Comparison of ENCODE assay signal across 22 cellular contexts in genomic region chrX:54820737-54821136, GRCh38. TPM values are rescaled to one million over a fixed set of nuclear protein-coding genes. Genes with fewer than 3 reads are reported as not detected.
A peak's percentile ranks its signal among the peaks of the same experiment; 100 is the strongest.
DNase-seq lines count a peak whose midpoint lies in the region; ATAC-seq and TF ChIP-seq lines count a peak whose summit lies in the region.
"Had no signal": no experiment of that assay in that cellular context is flagged by ENCODE, and none has a peak within 500 bp of the region (broad histone marks: within the 10 kb centered on the region; RNA-seq: fewer than 3 reads in every experiment).

No MANE protein-coding gene starts in this region.

- ATAC-seq in GM21717 (IDR thresholded peaks at IDR 0.05; ENCODE audit: unreplicated experiment) = no peak
- ATAC-seq: GM12878 had no signal

- H3K4me1 ChIP-seq in trophoblast cell (ENCODE audit: control insufficient read depth in 1 of 2, insufficient read depth in 2 of 2, low read length in 2 of 2) = no peaks in the 10 kb centered on the region
- H3K4me1 ChIP-seq: BLaER1 had no signal

- H3K14ac ChIP-seq in trophoblast cell (ENCODE audit: low read length) = no peak overlapping the region

- no peak overlapping the region for H2BK120ac ChIP-seq in trophoblast cell (ENCODE audit: insufficient read depth, low read length, poor library complexity)

- no peak overlapping the region for H4K8ac ChIP-seq in trophoblast cell (ENCODE audit: low read depth, low read length)

- no CpG with 5 or more reads among the region's 7 CpGs for WGBS in trophoblast cell (ENCODE audit: extremely low coverage, insufficient coverage, insufficient read length)

- H2AFZ ChIP-seq in trophoblast cell (ENCODE audit: insufficient read depth, low read length, poor library complexity) = no peak overlapping the region

- H4K12ac ChIP-seq in trophoblast cell (ENCODE audit: low read depth, low read length) = no peak overlapping the region

- H3K27me3 ChIP-seq in H7 (ENCODE audit: control insufficient read depth, insufficient read depth, low read length) (no peaks in the 10 kb centered on the region), trophoblast cell (ENCODE audit: insufficient read depth, low read length) (no peaks in the 10 kb centered on the region)
- H3K27me3 ChIP-seq: BE2C had no signal

- H3K36me3 ChIP-seq in H7 (replicated peaks; ENCODE audit: control insufficient read depth, insufficient read depth, low read length) (no peaks in the 10 kb centered on the region), trophoblast cell (ENCODE audit: control insufficient read depth in 1 of 2, insufficient read depth in 2 of 2, low read length in 2 of 2) (peaks cover 2 to 7% of the 10 kb centered on the region in 2 experiments)
- H3K36me3 ChIP-seq: BE2C had no signal

- no peak overlapping the region for H3K4me2 ChIP-seq in trophoblast cell (ENCODE audit: low read length)
- H3K4me2 ChIP-seq: BLaER1 had no signal

- no peak overlapping the region for H3K4ac ChIP-seq in trophoblast cell (ENCODE audit: low read depth, low read length)

- H3K18ac ChIP-seq in trophoblast cell (ENCODE audit: low read length) = no peak overlapping the region

- H2BK5ac ChIP-seq in trophoblast cell (ENCODE audit: low read depth, low read length, poor library complexity) = no peak overlapping the region

- no peak overlapping the region for H3K9ac ChIP-seq in trophoblast cell (ENCODE audit: low read length)
- H3K9ac ChIP-seq: BLaER1 had no signal

- no peak overlapping the region for H3K4me3 ChIP-seq in H7 (ENCODE audit: insufficient read depth, low read depth, low read length)
- H3K4me3 ChIP-seq in coronary artery = no peak overlapping the region
- no peak overlapping the region for H3K4me3 ChIP-seq in trophoblast cell (ENCODE audit: low read depth, low read length)
- H3K4me3 ChIP-seq: BLaER1, GM12878 had no signal

- no peak overlapping the region for H2AK5ac ChIP-seq in trophoblast cell (ENCODE audit: low read length)

- no peak for TF ChIP-seq CTCF in coronary artery (IDR thresholded peaks at IDR 0.05)

- H3K23ac ChIP-seq in trophoblast cell (ENCODE audit: low read length) = no peak overlapping the region

- H4K91ac ChIP-seq in trophoblast cell (ENCODE audit: low read depth, low read length) = no peak overlapping the region

- H3K79me1 ChIP-seq in trophoblast cell (ENCODE audit: low read length) = no peaks in the 10 kb centered on the region

- peaks cover 2% of the 10 kb centered on the region for H3K9me3 ChIP-seq in trophoblast cell (ENCODE audit: insufficient read depth, low read depth, low read length)
- H3K9me3 ChIP-seq: BE2C, BLaER1 had no signal

- H3K79me2 ChIP-seq in trophoblast cell (ENCODE audit: control insufficient read depth, insufficient read depth, low read length, poor library complexity) = no peaks in the 10 kb centered on the region

- no peak overlapping the region for H3K27ac ChIP-seq in coronary artery
- no peak overlapping the region for H3K27ac ChIP-seq in trophoblast cell (ENCODE audit: low read depth, low read length)
- H3K27ac ChIP-seq: BLaER1 had no signal

- DNase-seq in H7 = peak; percentile 4
- DNase-seq in coronary artery (ENCODE audit: low spot score) = peak; percentile 19
- peak; percentile 79 to 88 for DNase-seq in trophoblast cell
- no peak for DNase-seq in DMS 273 (lab: John Stamatoyannopoulos, UW; ENCODE audit: unreplicated experiment)
- no peak for DNase-seq in amniotic stem cell (lab: John Stamatoyannopoulos, UW)
- DNase-seq: 8988T; ACHN; BE2C; C1 segment of cervical spinal cord; CD4-positive, CD25-positive, alpha-beta regulatory T cell; CD8-positive, alpha-beta memory T cell; COR-L47; DMS79 treated with DMSO at 0.1 percent for 48 hours; GDM1 had no signal

- H2BK12ac ChIP-seq in trophoblast cell (ENCODE audit: low read length) = no peak overlapping the region

RNA-seq across cellular contexts. Expression of gene MAGED2, which starts 13.2 kb away (rescaled TPM):
- 216 and 227 TPM in 2 replicates for total RNA-seq in H7 (2014; rRNA removed; shearing (Covaris generic))
- 281 and 288 TPM in 2 replicates for polyA plus RNA-seq in trophoblast cell (2013)

RNA-seq across cellular contexts. Expression of gene ITIH6, which starts 22.7 kb away (rescaled TPM):
- not detected in 2 replicates for total RNA-seq in H7 (2014; rRNA removed; shearing (Covaris generic))
- polyA plus RNA-seq in trophoblast cell (2013) = not detected in 2 replicates
- total RNA-seq: A673; CD4-positive, alpha-beta memory T cell; CD4-positive, CD25-positive, alpha-beta regulatory T cell; CD8-positive, alpha-beta memory T cell; G401; GM12878 had no signal
- polyA plus RNA-seq: AG04450; CD14-positive monocyte; CD4-positive, alpha-beta memory T cell; CD4-positive, CD25-positive, alpha-beta regulatory T cell; CD8-positive, alpha-beta memory T cell; GM12878 had no signal

Comparison
In these comparisons a context has a peak if more than half of its experiments do, and no peak if none do; other contexts are left out.
1. DNase-seq: peak in H7 (single experiment), coronary artery (single experiment) and trophoblast cell (2 of 2); none in DMS 273 (single experiment) and amniotic stem cell (single experiment).